7 cellular contexts compared by ENCODE assay signal in genomic region chr19:663682-664117, GRCh38. TPM values are rescaled to one million over a fixed set of nuclear protein-coding genes. Genes with fewer than 3 reads are reported as not detected.
DNase-seq lines count a peak whose midpoint lies in the region; ATAC-seq and TF ChIP-seq lines count a peak whose summit lies in the region.
"Had no signal": no experiment of that assay in that cellular context is flagged by ENCODE, and none has a peak within 500 bp of the region (broad histone marks: within the 10 kb centered on the region; RNA-seq: fewer than 3 reads in every experiment).

No MANE protein-coding gene starts in this region.

- CTCF ChIA-PET in activated CD4-positive, alpha-beta T cell treated with anti-CD3 and anti-CD28 coated beads, Interleukin-2, amount 10 ng/mL, durations not matched to agents 7 days and 5 days (lab: Charles Lee) = interaction anchor here (0.6 to 1.6 kb wide), 4 partner anchors 15 to 96 kb away, joined by 3 to 10 read pairs (median 4); no protein-coding TSS in a partner anchor

- no peaks in the 10 kb centered on the region for H3K9me3 Mint-ChIP-seq in activated CD4-positive, alpha-beta T cell treated with anti-CD3 and anti-CD28 coated beads, Interleukin-2, amount 10 ng/mL, durations not matched to agents 7 days and 5 days

- TF ChIP-seq CTCF in cardiac muscle cell (IDR thresholded peaks at IDR 0.05; ENCODE audit: low read depth, low read length) = no peak
- TF ChIP-seq CTCF in tibial artery (IDR thresholded peaks at IDR 0.05) = no peak

- H3K9me3 ChIP-seq in cardiac muscle cell (ENCODE audit: low read depth) (no peaks in the 10 kb centered on the region), tibial artery (no peaks in the 10 kb centered on the region)

- peaks cover 36% of the 10 kb centered on the region for H3K4me1 Mint-ChIP-seq in activated CD4-positive, alpha-beta T cell treated with anti-CD3 and anti-CD28 coated beads, Interleukin-2, amount 10 ng/mL, durations not matched to agents 7 days and 5 days

- peak overlapping the region; percentile 62 for H3K4me3 Mint-ChIP-seq in activated CD4-positive, alpha-beta T cell treated with anti-CD3 and anti-CD28 coated beads, Interleukin-2, amount 10 ng/mL, durations not matched to agents 7 days and 5 days

- H3K27ac Mint-ChIP-seq in activated CD4-positive, alpha-beta T cell treated with anti-CD3 and anti-CD28 coated beads, Interleukin-2, amount 10 ng/mL, durations not matched to agents 7 days and 5 days = peak overlapping the region; percentile 80

- H3K27me3 Mint-ChIP-seq in activated CD4-positive, alpha-beta T cell treated with anti-CD3 and anti-CD28 coated beads, Interleukin-2, amount 10 ng/mL, durations not matched to agents 7 days and 5 days = peaks cover 3% of the 10 kb centered on the region

- H3K4me3 ChIP-seq in cardiac muscle cell = peak overlapping the region; percentile 99
- H3K4me3 ChIP-seq in tibial artery = peak overlapping the region; percentile 79 to 88

- no peaks in the 10 kb centered on the region for H3K27me3 ChIP-seq in cardiac muscle cell
- H3K27me3 ChIP-seq in tibial artery = no peaks in the 10 kb centered on the region

- H3K27ac ChIP-seq in cardiac muscle cell (peak overlapping the region; percentile 55), tibial artery (peak overlapping the region; percentile 88 to 92)

- POLR2A ChIA-PET in activated CD4-positive, alpha-beta T cell treated with anti-CD3 and anti-CD28 coated beads, Interleukin-2, amount 10 ng/mL, durations not matched to agents 7 days and 5 days (lab: Charles Lee) = no interaction called here

- H3K36me3 ChIP-seq in cardiac muscle cell = no peaks in the 10 kb centered on the region
- H3K36me3 ChIP-seq in tibial artery = no peaks in the 10 kb centered on the region

- peaks cover 8% of the 10 kb centered on the region for H3K4me1 ChIP-seq in cardiac muscle cell (ENCODE audit: low read depth)
- peaks cover 0 to 56% (median 50%) of the 10 kb centered on the region in 4 donors for H3K4me1 ChIP-seq in tibial artery

- intact Hi-C loops in tibial artery (cut with DNase I; ENCODE audit: low total_unique reads) = loop anchor here (5.0 kb wide), 1 partner anchor 249 kb away; the partner anchor contains the start of gene R3HDM4

- DNase-seq in activated CD4-positive, alpha-beta T cell treated with anti-CD3 and anti-CD28 coated beads, Interleukin-2, amount 10 ng/mL, durations not matched to agents 7 days and 5 days = no peak
- DNase-seq in activated CD4-positive, alpha-beta T cell treated with anti-CD3 and anti-CD28 coated beads, Interleukin-2, amount 50 U/mL, for 1 hour = no peak
- DNase-seq in cardiac muscle cell (ENCODE audit: low read depth in 1 of 2, low spot score in 1 of 2) = no peak
- DNase-seq in tibial artery = no peak
- DNase-seq in NCI-H1417 (lab: John Stamatoyannopoulos, UW) = no peak

- no peak for ATAC-seq in GM18868 (IDR thresholded peaks at IDR 0.05; ENCODE audit: unreplicated experiment)

- peaks cover 15% of the 10 kb centered on the region for H3K36me3 Mint-ChIP-seq in activated CD4-positive, alpha-beta T cell treated with anti-CD3 and anti-CD28 coated beads, Interleukin-2, amount 10 ng/mL, durations not matched to agents 7 days and 5 days (ENCODE audit: low read depth)

RNA-seq across cellular contexts. Expression of gene RNF126, which starts 0.7 kb away (rescaled TPM):
- total RNA-seq in activated CD4-positive, alpha-beta T cell treated with anti-CD3 and anti-CD28 coated beads, Interleukin-2, amount 10 ng/mL, durations not matched to agents 7 days and 5 days = 10 to 100 TPM; 71.5 to 80.3 TPM
- total RNA-seq in cardiac muscle cell = 76.6 and 78.5 TPM in 2 replicates
- polyA plus RNA-seq in cardiac muscle cell = 88.7 and 92.1 TPM in 2 replicates

RNA-seq across cellular contexts. Expression of gene FSTL3, which starts 12.5 kb away (rescaled TPM):
- total RNA-seq in activated CD4-positive, alpha-beta T cell treated with anti-CD3 and anti-CD28 coated beads, Interleukin-2, amount 10 ng/mL, durations not matched to agents 7 days and 5 days = 1 to 10 TPM; 1.6 to 2.1 TPM
- total RNA-seq in cardiac muscle cell = 44.4 and 46.9 TPM in 2 replicates
- 33.0 and 34.7 TPM in 2 replicates for polyA plus RNA-seq in cardiac muscle cell

RNA-seq across cellular contexts. Expression of gene FGF22, which starts 24.0 kb away (rescaled TPM):
- total RNA-seq in activated CD4-positive, alpha-beta T cell treated with anti-CD3 and anti-CD28 coated beads, Interleukin-2, amount 10 ng/mL, durations not matched to agents 7 days and 5 days = under 1 TPM in 1 of 2 experiments, not detected in 1; 0.12 TPM
- total RNA-seq in cardiac muscle cell = not detected in 2 replicates
- 0.92 TPM in 1 of 2 replicates, not detected in the other for polyA plus RNA-seq in cardiac muscle cell
- total RNA-seq: T-helper 1 cell treated with Interleukin-12 subunit alpha and Interleukin-12 subunit beta and Interleukin-4 antibody, amounts not matched to agents 30 ng/mL and 1 ng/mL, for 36 hours had no signal

RNA-seq across cellular contexts. Expression of gene POLRMT, which starts 30.4 kb away (rescaled TPM):
- 10 to 100 TPM; 42.1 to 52.3 TPM for total RNA-seq in activated CD4-positive, alpha-beta T cell treated with anti-CD3 and anti-CD28 coated beads, Interleukin-2, amount 10 ng/mL, durations not matched to agents 7 days and 5 days
- 82.6 and 121 TPM in 2 replicates for total RNA-seq in cardiac muscle cell
- 103 and 120 TPM in 2 replicates for polyA plus RNA-seq in cardiac muscle cell

RNA-seq across cellular contexts. Expression of gene PRSS57, which starts 31.6 kb away (rescaled TPM):
- not detected for total RNA-seq in activated CD4-positive, alpha-beta T cell treated with anti-CD3 and anti-CD28 coated beads, Interleukin-2, amount 10 ng/mL, durations not matched to agents 7 days and 5 days
- total RNA-seq in cardiac muscle cell = not detected in 2 replicates
- 0.22 TPM in 1 of 2 replicates, not detected in the other for polyA plus RNA-seq in cardiac muscle cell
- total RNA-seq: T-helper 1 cell treated with Interleukin-12 subunit alpha and Interleukin-12 subunit beta and Interleukin-4 antibody, amounts not matched to agents 30 ng/mL and 1 ng/mL, for 36 hours had no signal

Comparison
In these comparisons a context has a peak if more than half of its experiments do, and no peak if none do; other contexts are left out.
1. RNA of gene FSTL3, which starts 12.5 kb away (total RNA-seq): 44.4 to 46.9 TPM in cardiac muscle cell; 1.6 to 2.1 TPM in activated CD4-positive, alpha-beta T cell treated with anti-CD3 and anti-CD28 coated beads, Interleukin-2, amount 10 ng/mL, durations not matched to agents 7 days and 5 days; every median in the first group is over 10 times any median in the second.